8 cellular contexts compared by ENCODE assay signal in genomic region chr12:120292661-120293531, GRCh38. TPM values are rescaled to one million over a fixed set of nuclear protein-coding genes. Genes with fewer than 3 reads are reported as not detected.
DNase-seq lines count a peak whose midpoint lies in the region; ATAC-seq, FAIRE-seq and TF ChIP-seq lines count a peak whose summit lies in the region.

RNU4-1 (minus strand) TSS chr12:120293237.

- H3K27ac ChIP-seq in astrocyte (ENCODE audit: low read depth, low read length), result peak within 1 kb of the TSS; percentile 100

- no peak within 1 kb of the TSS for H3K27ac Mint-ChIP-seq in astrocyte (ENCODE audit: unreplicated experiment)

- H3K27me3 ChIP-seq in astrocyte (ENCODE audit: insufficient read depth, low read length), result no peaks in the 10 kb centered on the region

- intact Hi-C loops in T-helper 2 cell treated with Interferon-gamma antibody and Interleukin-4, amounts not matched to agents 100 ng/mL and 5 ng/mL, for 36 hours (cut with micrococcal nuclease), result loop anchor here (1.0 to 10.0 kb wide), 7 partner anchors 9 to 304 kb away; partner anchors contain the start of genes BICDL1, COX6A1, RAB35 and SIRT4

- H3K79me2 ChIP-seq in astrocyte (ENCODE audit: insufficient read depth, low read length), result no peaks in the 10 kb centered on the region

- ATAC-seq in HG02852 (IDR thresholded peaks at IDR 0.05; ENCODE audit: unreplicated experiment) (peak; percentile 34), GM18873 (IDR thresholded peaks at IDR 0.05; ENCODE audit: low FRiP score, unreplicated experiment) (no peak)

- H3K36me3 ChIP-seq in astrocyte (ENCODE audit: insufficient read depth, low read length), result no peaks in the 10 kb centered on the region

- TF ChIP-seq CTCF in GM12865 (IDR thresholded peaks at IDR 0.05; ENCODE audit: insufficient read depth, low read depth, low read length, missing control alignments), result no peak
- no peak for TF ChIP-seq CTCF in astrocyte (IDR thresholded peaks at IDR 0.05; ENCODE audit: insufficient read depth, low read depth, low read length)

- peak within 1 kb of the TSS; percentile 53 for H2AFZ ChIP-seq in astrocyte (ENCODE audit: low read depth, low read length)

- peak within 1 kb of the TSS; percentile 82 for H3K4me2 ChIP-seq in astrocyte (ENCODE audit: low read length)

- peak within 1 kb of the TSS; percentile 94 for H3K9ac ChIP-seq in astrocyte (ENCODE audit: low read length)

- H3K4me3 Mint-ChIP-seq in astrocyte (ENCODE audit: unreplicated experiment), result no peak within 1 kb of the TSS

- FAIRE-seq in astrocyte (lab: Jason Lieb, UNC), result no peak

- peaks cover 3% of the 10 kb centered on the region for H3K4me1 Mint-ChIP-seq in astrocyte (ENCODE audit: low read depth, unreplicated experiment)

- no peaks in the 10 kb centered on the region for H3K27me3 Mint-ChIP-seq in astrocyte (ENCODE audit: low read depth, unreplicated experiment)

- H3K36me3 Mint-ChIP-seq in astrocyte (ENCODE audit: low read depth, unreplicated experiment), result no peaks in the 10 kb centered on the region

- DNase-seq in GM12865 (ENCODE audit: low read depth) (peak; percentile 98), NCI-H1930 (lab: John Stamatoyannopoulos, UW) (peak; percentile 67 to 86), astrocyte (ENCODE audit: low read depth) (peak; percentile 93), hippocampal formation (lab: John Stamatoyannopoulos, UW) (peak; percentile 66 to 91), renal cortical epithelial cell (ENCODE audit: low read depth) (peak; percentile 95)

- H3K9me3 Mint-ChIP-seq in astrocyte (ENCODE audit: unreplicated experiment), result no peaks in the 10 kb centered on the region

- H3K9me3 ChIP-seq in astrocyte (ENCODE audit: insufficient read depth, low read depth, low read length), result no peaks in the 10 kb centered on the region

- H4K20me1 ChIP-seq in astrocyte (ENCODE audit: insufficient read depth, low read length), result no peaks in the 10 kb centered on the region

- peaks cover 13% of the 10 kb centered on the region for H3K4me1 ChIP-seq in astrocyte (ENCODE audit: insufficient read depth, low read length)

- H3K4me3 ChIP-seq in GM12865 (ENCODE audit: low read depth, low read length) (peak within 1 kb of the TSS; percentile 60), astrocyte (ENCODE audit: insufficient read depth, low read depth, low read length) (peak within 1 kb of the TSS; percentile 51)

RNA-seq across cellular contexts. Expression of gene RNU4-1, which starts in this region (rescaled TPM):
- 3,138 and 3,380 TPM in 2 replicates for total RNA-seq in T-helper 2 cell treated with Interferon-gamma antibody and Interleukin-4, amounts not matched to agents 100 ng/mL and 5 ng/mL, for 36 hours
- total RNA-seq in astrocyte (2,477 and 2,591 TPM in 2 replicates), renal cortical epithelial cell (under 0.01 TPM in 2 replicates)

Comparison
In these comparisons a context has a peak if more than half of its experiments do, and no peak if none do; other contexts are left out.
1. RNA of gene RNU4-1 (total RNA-seq): 3,138 to 3,380 TPM in T-helper 2 cell treated with Interferon-gamma antibody and Interleukin-4, amounts not matched to agents 100 ng/mL and 5 ng/mL, for 36 hours and 2,477 to 2,591 TPM in astrocyte; under 0.01 TPM in renal cortical epithelial cell; every median in the first group is over 1,000 times any median in the second.
2. Peak in DNase-seq in renal cortical epithelial cell; RNA of the gene not detected or under 1 TPM.
3. Peak in every context shown above with its lines, with median percentiles within 50 percentile points of each other: DNase-seq.